Comparison of ENCODE assay signal across 1 cellular context in genomic region chr19:3512562-3512961, GRCh38.
TF ChIP-seq lines count a peak whose summit lies in the region.

No MANE protein-coding gene starts in this region.

TF ChIP-seq in WTC11, 78 proteins besides CTCF, POLR2A, EP300 and RAD21 (continued from another document):
- no peak for TF ChIP-seq IRF2 (CRISPR knock-in tag; IDR thresholded peaks at IDR 0.05; ENCODE audit: borderline replicate concordance, low read depth)
TF ChIP-seq in WTC11: peak in this region for 0.
